In genomic region chr6:148358196-148358785, GRCh38 we compare ENCODE assay signal across 14 cellular contexts. TPM values are rescaled to one million over a fixed set of nuclear protein-coding genes. Genes with fewer than 3 reads are reported as not detected.
DNase-seq lines count a peak whose midpoint lies in the region; ATAC-seq and TF ChIP-seq lines count a peak whose summit lies in the region.
"Had no signal": no experiment of that assay in that cellular context is flagged by ENCODE, and none has a peak within 500 bp of the region (broad histone marks: within the 10 kb centered on the region; RNA-seq: fewer than 3 reads in every experiment).

No MANE protein-coding gene starts in this region.

- H3K36me3 ChIP-seq in esophagus (ENCODE audit: control insufficient read depth in 2 of 2, insufficient read depth in 2 of 2, low read length in 1 of 2), result no peaks in the 10 kb centered on the region
- no peaks in the 10 kb centered on the region for H3K36me3 ChIP-seq in mucosa of descending colon (ENCODE audit: low read depth)
- H3K36me3 ChIP-seq in endodermal cell (ENCODE audit: control insufficient read depth, insufficient read depth, low read length), result no peaks in the 10 kb centered on the region

- H3K4me1 Mint-ChIP-seq in endodermal cell, result peaks cover 12% of the 10 kb centered on the region
- H3K4me1 Mint-ChIP-seq: naive thymus-derived CD8-positive, alpha-beta T cell had no signal

- no peaks in the 10 kb centered on the region for H3K27me3 Mint-ChIP-seq in endodermal cell (ENCODE audit: insufficient read depth)

- H3K36me3 Mint-ChIP-seq in endodermal cell (ENCODE audit: low read depth), result no peaks in the 10 kb centered on the region
- H3K36me3 Mint-ChIP-seq: activated CD4-positive, alpha-beta memory T cell treated with anti-CD3 and anti-CD28 coated beads for 36 hours; naive thymus-derived CD8-positive, alpha-beta T cell had no signal

- CTCF ChIA-PET in AG04450 (lab: Charles Lee), result interaction anchor here (0.6 kb wide), 1 partner anchor 60 kb away, joined by 4 read pairs; no protein-coding TSS in a partner anchor

- H3K27ac ChIP-seq in AG04450 (ENCODE audit: low read depth, low read length) (no peak overlapping the region), esophagus (ENCODE audit: low read depth in 2 of 2, low read length in 1 of 2) (peak overlapping the region; percentile 42 to 49), endodermal cell (ENCODE audit: low read depth, low read length) (no peak overlapping the region)
- H3K27ac ChIP-seq: hepatocyte had no signal

- DNase-seq in AG04450 (ENCODE audit: low read depth, low spot score) (peak; percentile 8), NOMO-1 treated with DMSO at 0.1 percent for 48 hours (lab: John Stamatoyannopoulos, UW; ENCODE audit: unreplicated experiment) (peak; percentile 83), mucosa of descending colon (peak in 1 of 3 donors; percentile 29), endodermal cell (no peak)
- no peak for DNase-seq in stimulated activated CD4-positive, alpha-beta T cell treated with anti-CD3 and anti-CD28 coated beads, Interleukin-15, amount 100 ng/mL, for 24 hours
- DNase-seq: ACHN; activated CD4-positive, alpha-beta memory T cell treated with anti-CD3 and anti-CD28 coated beads for 36 hours; H7; naive thymus-derived CD8-positive, alpha-beta T cell; stimulated activated CD4-positive, alpha-beta T cell treated with anti-CD3 and anti-CD28 coated beads, Interleukin-4, amount 100 ng/mL, for 1 hour had no signal

- no peak overlapping the region for H3K9ac ChIP-seq in endodermal cell (ENCODE audit: extremely low read depth, low read length, poor library complexity, severe bottlenecking)

- no peaks in the 10 kb centered on the region for H3K9me3 Mint-ChIP-seq in endodermal cell
- H3K9me3 Mint-ChIP-seq: activated CD4-positive, alpha-beta memory T cell treated with anti-CD3 and anti-CD28 coated beads for 36 hours; naive thymus-derived CD8-positive, alpha-beta T cell had no signal

- no peak for TF ChIP-seq CTCF in AG04450 (IDR thresholded peaks at IDR 0.05; ENCODE audit: low read depth, low read length)
- no peak for TF ChIP-seq CTCF in mucosa of descending colon (IDR thresholded peaks at IDR 0.05)
- no peak for TF ChIP-seq CTCF in endodermal cell (conservative IDR thresholded peaks at IDR 0.05)

- no peaks in the 10 kb centered on the region for H3K9me3 ChIP-seq in AG04450 (ENCODE audit: control insufficient read depth, insufficient read depth, low read length)
- H3K9me3 ChIP-seq in esophagus (ENCODE audit: control insufficient read depth in 2 of 2, insufficient read depth in 1 of 2, low read depth in 1 of 2, low read length in 1 of 2), result no peaks in the 10 kb centered on the region
- H3K9me3 ChIP-seq in mucosa of descending colon, result no peaks in the 10 kb centered on the region
- H3K9me3 ChIP-seq in endodermal cell (ENCODE audit: control insufficient read depth, low read length), result no peaks in the 10 kb centered on the region

- no peak overlapping the region for H3K27ac Mint-ChIP-seq in endodermal cell
- H3K27ac Mint-ChIP-seq: activated CD4-positive, alpha-beta memory T cell treated with anti-CD3 and anti-CD28 coated beads for 36 hours; naive thymus-derived CD8-positive, alpha-beta T cell had no signal

- no peak overlapping the region for H3K4me3 ChIP-seq in AG04450 (ENCODE audit: low read depth, low read length)
- H3K4me3 ChIP-seq in esophagus (ENCODE audit: low read depth in 1 of 2, low read length in 2 of 2), result no peak overlapping the region
- H3K4me3 ChIP-seq in mucosa of descending colon, result no peak overlapping the region
- no peak overlapping the region for H3K4me3 ChIP-seq in endodermal cell (ENCODE audit: low read length)
- H3K4me3 ChIP-seq: hepatocyte had no signal

- H3K4me1 ChIP-seq in esophagus (ENCODE audit: control insufficient read depth in 2 of 2, insufficient read depth in 2 of 2, low read length in 1 of 2), result peaks cover 0 to 8% of the 10 kb centered on the region in 2 donors
- no peaks in the 10 kb centered on the region for H3K4me1 ChIP-seq in mucosa of descending colon (ENCODE audit: low read depth)
- H3K4me1 ChIP-seq in endodermal cell (ENCODE audit: control insufficient read depth, insufficient read depth, low read length), result no peaks in the 10 kb centered on the region

- H3K27me3 ChIP-seq in AG04450 (ENCODE audit: control insufficient read depth, insufficient read depth, low read length) (no peaks in the 10 kb centered on the region), esophagus (ENCODE audit: control insufficient read depth in 1 of 2, insufficient read depth in 2 of 2, low read length in 2 of 2) (no peaks in the 10 kb centered on the region), endodermal cell (ENCODE audit: control insufficient read depth, insufficient read depth, low read length, poor library complexity, severe bottlenecking) (no peaks in the 10 kb centered on the region)
- H3K27me3 ChIP-seq: hepatocyte had no signal

- no peak overlapping the region for H3K4me3 Mint-ChIP-seq in endodermal cell
- H3K4me3 Mint-ChIP-seq: activated CD4-positive, alpha-beta memory T cell treated with anti-CD3 and anti-CD28 coated beads for 36 hours; naive thymus-derived CD8-positive, alpha-beta T cell had no signal

- WGBS in esophagus, 2 donors, result 39 to 45% methylated on average over 7 of the region's 7 CpGs
- 90 to 91% methylated on average over 4 to 7 of the region's 7 CpGs for WGBS in endodermal cell (ENCODE audit: insufficient coverage in 1 of 2, insufficient read length in 1 of 2), 2 experiments

- intact Hi-C loops in mucosa of descending colon (cut with DNase I, micrococcal nuclease), result no loop called here

- POLR2A ChIA-PET in AG04450 (lab: Yijun Ruan, JAX), result interaction anchor here (0.7 kb wide), 1 partner anchor 668 kb away, joined by 5 read pairs; no protein-coding TSS in a partner anchor

- ATAC-seq in mucosa of descending colon, result peak; percentile 25
- no peak for ATAC-seq in HG02623 (IDR thresholded peaks at IDR 0.05; ENCODE audit: unreplicated experiment)
- ATAC-seq in HG03039 (IDR thresholded peaks at IDR 0.05; ENCODE audit: unreplicated experiment), result no peak
- ATAC-seq: naive thymus-derived CD8-positive, alpha-beta T cell had no signal

RNA-seq across cellular contexts. Expression of gene SASH1, which starts 15.7 kb away (rescaled TPM):
- polyA plus RNA-seq in AG04450 (2011; rRNA removed) (26.6 and 27.0 TPM in 2 replicates), esophagus (10 to 100 TPM; 29.6 to 59.0 TPM)
- polyA minus RNA-seq in AG04450 (2011; rRNA and poly(A)+ RNA removed), result 65.3 and 69.5 TPM in 2 replicates
- total RNA-seq in mucosa of descending colon (10 to 100 TPM; 20.5 to 47.3 (median 22.9) TPM), endodermal cell (10 to 100 TPM in 1 of 2 donors, 1 to 10 TPM in 1; 4.6 to 12.4 TPM)
- 24.1 TPM for polyA plus RNA-seq in endodermal cell (2013, experiment 1 of 2)
- 24.4 TPM for polyA plus RNA-seq in endodermal cell (2013, experiment 2 of 2)
- total RNA-seq: naive thymus-derived CD8-positive, alpha-beta T cell had no signal
- polyA plus RNA-seq: naive thymus-derived CD8-positive, alpha-beta T cell had no signal

Comparison
In these comparisons a context has a peak if more than half of its experiments do, and no peak if none do; other contexts are left out.
1. DNase-seq: peak in AG04450 (single experiment) and NOMO-1 treated with DMSO at 0.1 percent for 48 hours (single experiment); none in stimulated activated CD4-positive, alpha-beta T cell treated with anti-CD3 and anti-CD28 coated beads, Interleukin-15, amount 100 ng/mL, for 24 hours (single experiment) and endodermal cell (single experiment).
2. H3K27ac ChIP-seq: peak in esophagus (2 of 2); none in AG04450 (single experiment) and endodermal cell (single experiment).